1 cellular context compared by ENCODE assay signal in genomic region chr12:47819902-47820630, GRCh38.
A peak's percentile ranks its signal among the peaks of the same experiment; 100 is the strongest.
TF ChIP-seq lines count a peak whose summit lies in the region.

HDAC7 (minus strand) TSS chr12:47819903; CDS start chr12:47819785, 118 bp downstream.

TF ChIP-seq in HepG2, 621 proteins besides CTCF, POLR2A, EP300 and RAD21 (continued from another document and continues in another):
- TF ChIP-seq PBX2 (CRISPR knock-in tag; IDR thresholded peaks at IDR 0.05) (no peak), ZNF331 (CRISPR knock-in tag; IDR thresholded peaks at IDR 0.05) (peak; percentile 16; the same call in 1 of the 2 replicates), TBX2 (CRISPR knock-in tag; IDR thresholded peaks at IDR 0.05; ENCODE audit: borderline replicate concordance) (peak; percentile 29; the same call in 1 of the 2 replicates), ZBTB44 (CRISPR knock-in tag; IDR thresholded peaks at IDR 0.05) (no peak), STAG1 (CRISPR knock-in tag; IDR thresholded peaks at IDR 0.05) (no peak), SALL2 (CRISPR knock-in tag; IDR thresholded peaks at IDR 0.05) (no peak), TOE1 (CRISPR knock-in tag; IDR thresholded peaks at IDR 0.05) (no peak), SMAD3 (CRISPR knock-in tag; IDR thresholded peaks at IDR 0.05) (no peak), FLYWCH1 (CRISPR knock-in tag; IDR thresholded peaks at IDR 0.05) (no peak), SMAD1 (CRISPR knock-in tag; IDR thresholded peaks at IDR 0.05; ENCODE audit: borderline replicate concordance, low read depth) (no peak), GPN1 (CRISPR knock-in tag; IDR thresholded peaks at IDR 0.05; ENCODE audit: borderline replicate concordance) (no peak), HMGXB4 (CRISPR knock-in tag; IDR thresholded peaks at IDR 0.05; ENCODE audit: borderline replicate concordance in 1 of 2, low read depth in 1 of 2) (peak; percentile 44 to 59; a peak in 2 of 4 replicates), ZNF777 (CRISPR knock-in tag; IDR thresholded peaks at IDR 0.05) (no peak; the same call in 1 of the 2 replicates), TBX3 (IDR thresholded peaks at IDR 0.05; ENCODE audit: borderline replicate concordance) (no peak), HOMEZ (CRISPR knock-in tag; IDR thresholded peaks at IDR 0.05; ENCODE audit: low read depth) (no peak), E2F5 (CRISPR knock-in tag; conservative IDR thresholded peaks at IDR 0.05) (no peak), EZH2 (conservative IDR thresholded peaks at IDR 0.05; ENCODE audit: low read depth, low read length) (no peak), SP1 (IDR thresholded peaks at IDR 0.05) (no peak), SP1 (CRISPR knock-in tag; IDR thresholded peaks at IDR 0.05) (no peak), TCF7 (IDR thresholded peaks at IDR 0.05; ENCODE audit: low read depth) (no peak), HOXA5 (CRISPR knock-in tag; IDR thresholded peaks at IDR 0.05) (no peak), ZNF280D (CRISPR knock-in tag; IDR thresholded peaks at IDR 0.05) (no peak), ZNF232 (CRISPR knock-in tag; IDR thresholded peaks at IDR 0.05; ENCODE audit: borderline replicate concordance) (no peak), KDM4B (CRISPR knock-in tag; IDR thresholded peaks at IDR 0.05) (no peak), DNMT1 (CRISPR knock-in tag; IDR thresholded peaks at IDR 0.05) (no peak), DRAP1 (CRISPR knock-in tag; IDR thresholded peaks at IDR 0.05) (no peak), ZXDC (CRISPR knock-in tag; IDR thresholded peaks at IDR 0.05) (peak; percentile 48; the same call in 1 of the 2 replicates), ZNF343 (CRISPR knock-in tag; IDR thresholded peaks at IDR 0.05) (no peak), ZNF33A (CRISPR knock-in tag; IDR thresholded peaks at IDR 0.05; ENCODE audit: borderline replicate concordance) (no peak), MIXL1 (CRISPR knock-in tag; IDR thresholded peaks at IDR 0.05) (no peak), SRSF9 (IDR thresholded peaks at IDR 0.05; ENCODE audit: borderline replicate concordance, insufficient read depth, low read depth, low read length, poor library complexity, severe bottlenecking) (no peak), MBNL3 (CRISPR knock-in tag; conservative IDR thresholded peaks at IDR 0.05) (no peak), SNRNP70 (IDR thresholded peaks at IDR 0.05; ENCODE audit: low read depth, low read length) (no peak), ZFP41 (CRISPR knock-in tag; IDR thresholded peaks at IDR 0.05; ENCODE audit: borderline replicate concordance) (no peak), ZNF280B (CRISPR knock-in tag; IDR thresholded peaks at IDR 0.05; ENCODE audit: borderline replicate concordance) (no peak; the same call in 1 of the 2 replicates), RXRB (CRISPR knock-in tag; IDR thresholded peaks at IDR 0.05; ENCODE audit: borderline replicate concordance) (no peak), JUNB (CRISPR knock-in tag; IDR thresholded peaks at IDR 0.05; ENCODE audit: borderline replicate concordance) (no peak), MTF1 (CRISPR knock-in tag; IDR thresholded peaks at IDR 0.05) (no peak), RFX3 (CRISPR knock-in tag; IDR thresholded peaks at IDR 0.05) (no peak), ZHX2 (IDR thresholded peaks at IDR 0.05; ENCODE audit: low read depth) (no peak), ZHX2 (CRISPR knock-in tag; IDR thresholded peaks at IDR 0.05; ENCODE audit: borderline replicate concordance) (no peak)
